8 cellular contexts compared by ENCODE assay signal in genomic region chr4:34328939-34329338, GRCh38.
"Had no signal": no experiment of that assay in that cellular context is flagged by ENCODE, and none has a peak within 500 bp of the region (broad histone marks: within the 10 kb centered on the region; RNA-seq: fewer than 3 reads in every experiment).

No MANE protein-coding gene starts in this region.

- H3K27ac Mint-ChIP-seq: HFFc6, IgD-negative memory B cell had no signal

- H3K9me3 Mint-ChIP-seq: HFFc6 had no signal

- H2AFZ ChIP-seq: GM23248 had no signal

- ATAC-seq: HCT116 had no signal

- H3K4me1 Mint-ChIP-seq: IgD-negative memory B cell had no signal

- H3K9me3 ChIP-seq: HAP-1 had no signal

- H3K4me3 Mint-ChIP-seq: HFFc6, IgD-negative memory B cell had no signal

- H3K4me3 ChIP-seq: GM23248, HAP-1 had no signal

- H3K9ac ChIP-seq: GM23248 had no signal

- H3K36me3 ChIP-seq: HAP-1 had no signal

- H3K27me3 Mint-ChIP-seq: IgD-negative memory B cell had no signal

- DNase-seq: GM23248, H7, HFFc6, KG1 had no signal

- H3K36me3 Mint-ChIP-seq: IgD-negative memory B cell had no signal

- H3K27ac ChIP-seq: GM23248, HL-60 had no signal
